Comparison of ENCODE assay signal across 8 cellular contexts in genomic region chr22:21947040-21948014, GRCh38. TPM values are rescaled to one million over a fixed set of nuclear protein-coding genes. Genes with fewer than 3 reads are reported as not detected.
DNase-seq lines count a peak whose midpoint lies in the region; ATAC-seq and TF ChIP-seq lines count a peak whose summit lies in the region.

No MANE protein-coding gene starts in this region.

- TF ChIP-seq CTCF in MCF 10A (IDR thresholded peaks at IDR 0.05; ENCODE audit: unreplicated experiment) = peak; percentile 21

- no peak overlapping the region for H3K4me3 ChIP-seq in mesodermal cell (ENCODE audit: extremely low read depth, insufficient read depth, low read length, poor library complexity, severe bottlenecking)

- H3K36me3 Mint-ChIP-seq in MCF 10A (ENCODE audit: insufficient read depth, unreplicated experiment) = peaks cover 20% of the 10 kb centered on the region

- peak overlapping the region; percentile 41 for H3K27ac ChIP-seq in mesodermal cell (ENCODE audit: low read depth, low read length, severe bottlenecking)

- H3K9me3 Mint-ChIP-seq in MCF 10A (ENCODE audit: unreplicated experiment) = no peaks in the 10 kb centered on the region

- H3K4me1 ChIP-seq in mesodermal cell (ENCODE audit: control insufficient read depth, insufficient read depth, low read length, poor library complexity, severe bottlenecking) = peaks cover 18% of the 10 kb centered on the region

- intact Hi-C loops in MCF 10A (cut with micrococcal nuclease) = no loop called here

- ATAC-seq in GM21786 (IDR thresholded peaks at IDR 0.05; ENCODE audit: unreplicated experiment) (no peak), GM18858 (IDR thresholded peaks at IDR 0.05; ENCODE audit: unreplicated experiment) (no peak), HG02870 (IDR thresholded peaks at IDR 0.05; ENCODE audit: unreplicated experiment) (no peak), HG02759 (IDR thresholded peaks at IDR 0.05; ENCODE audit: unreplicated experiment) (no peak)

- H3K36me3 ChIP-seq in mesodermal cell (ENCODE audit: control insufficient read depth, insufficient read depth, low read length) = peaks cover 34% of the 10 kb centered on the region

- H3K27ac Mint-ChIP-seq in MCF 10A (ENCODE audit: low read depth, unreplicated experiment) = peak overlapping the region; percentile 65

- CTCF ChIA-PET in MCF 10A (lab: Yijun Ruan, JAX) = interaction anchor here (0.6 to 0.9 kb wide), 4 partner anchors 109 to 241 kb away, joined by 3 to 5 read pairs (median 3); no protein-coding TSS in a partner anchor

- WGBS in mesodermal cell (ENCODE audit: insufficient coverage in 2 of 2), 2 experiments = 66 to 70% methylated on average over 9 to 11 of the region's 16 CpGs

- peaks cover 23% of the 10 kb centered on the region for H3K4me1 Mint-ChIP-seq in MCF 10A (ENCODE audit: insufficient read depth, unreplicated experiment)

- H3K4me3 Mint-ChIP-seq in MCF 10A (ENCODE audit: unreplicated experiment) = no peak overlapping the region

- peak; percentile 55 for DNase-seq in AG08396 (ENCODE audit: low spot score)
- peak; percentile 53 for DNase-seq in HT1080 (ENCODE audit: low read depth)
- no peak for DNase-seq in MCF 10A (ENCODE audit: unreplicated experiment)

- no TSS peak for BruUV-seq in MCF 10A (replicated peaks; lab: Mats Ljungman, UMichigan)

- POLR2A ChIA-PET in MCF 10A (lab: Yijun Ruan, JAX) = no interaction called here

- no peaks in the 10 kb centered on the region for H3K9me3 ChIP-seq in mesodermal cell (ENCODE audit: control insufficient read depth, low read length)

- no peaks in the 10 kb centered on the region for H3K27me3 Mint-ChIP-seq in MCF 10A (ENCODE audit: insufficient read depth, unreplicated experiment)

RNA-seq across cellular contexts. Expression of gene PPM1F, which starts 5.3 kb away (rescaled TPM):
- total RNA-seq in HT1080 (2014; rRNA removed; shearing (Covaris generic)) = 75.2 and 84.4 TPM in 2 replicates
- 51.7 and 54.0 TPM in 2 replicates for polyA plus RNA-seq in HT1080 (2015; cell fraction: cytosol; rRNA removed)
- polyA plus RNA-seq in HT1080 (2015; cell fraction: nucleus; rRNA removed) = 66.6 and 73.5 TPM in 2 replicates
- total RNA-seq in MCF 10A (2022) = 32.2 and 32.6 TPM in 2 replicates
- polyA plus RNA-seq in mesodermal cell (2013, experiment 1 of 2) = 32.7 TPM
- 25.9 TPM for polyA plus RNA-seq in mesodermal cell (2013, experiment 2 of 2)

RNA-seq across cellular contexts. Expression of gene TOP3B, which starts 35.3 kb away (rescaled TPM):
- 42.5 and 48.9 TPM in 2 replicates for total RNA-seq in HT1080 (2014; rRNA removed; shearing (Covaris generic))
- polyA plus RNA-seq in HT1080 (2015; cell fraction: cytosol; rRNA removed) = 14.3 and 17.5 TPM in 2 replicates
- 82.7 and 96.4 TPM in 2 replicates for polyA plus RNA-seq in HT1080 (2015; cell fraction: nucleus; rRNA removed)
- 29.3 and 37.0 TPM in 2 replicates for total RNA-seq in MCF 10A (2022)
- 54.8 TPM for polyA plus RNA-seq in mesodermal cell (2013, experiment 1 of 2)
- 41.0 TPM for polyA plus RNA-seq in mesodermal cell (2013, experiment 2 of 2)
